Comparison of ENCODE assay signal across 18 cellular contexts in the genomic region with DNA sequence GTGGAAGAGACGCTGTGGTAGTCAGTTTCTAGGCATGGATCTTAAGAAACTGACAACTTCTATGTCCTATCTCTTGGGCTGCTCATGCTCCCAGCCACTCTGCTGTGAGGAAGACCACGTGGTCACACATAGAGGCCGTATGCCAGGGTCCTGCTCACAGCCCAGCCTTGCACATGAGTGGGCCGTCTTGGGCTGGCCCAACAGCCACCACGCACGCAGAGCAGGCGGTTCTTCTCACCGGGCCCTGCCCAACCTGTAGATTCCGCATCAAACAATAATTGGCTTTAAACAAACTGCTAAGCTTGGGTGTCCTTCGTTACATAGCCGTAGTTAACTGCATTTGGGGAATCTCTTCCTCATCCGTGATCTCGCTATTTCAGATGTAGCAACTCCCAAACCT.
"Had no signal": no experiment of that assay in that cellular context is flagged by ENCODE, and none has a peak within 500 bp of the region (broad histone marks: within the 10 kb centered on the region; RNA-seq: fewer than 3 reads in every experiment).

No MANE protein-coding gene starts in this region.

- H3K27me3 Mint-ChIP-seq: activated naive CD8-positive, alpha-beta T cell treated with anti-CD3 and anti-CD28 coated beads for 36 hours; activated T-cell treated with anti-CD3 and anti-CD28 coated beads, Interleukin-2, amount 50 U/mL, for 24 hours; activated T-helper 17 cell treated with anti-CD3 and anti-CD28 coated beads, Interleukin-2, amount 50 U/mL, for 72 hours; stimulated activated memory B cell treated with anti-CD40 and anti-IgM and Interleukin-4, amounts not matched to agents 10 μg/mL and 1 μg/mL and 100 μg/mL, for 72 hours; T-cell had no signal

- H3K27ac ChIP-seq: parathyroid adenoma, right lobe of liver had no signal

- H3K4me1 ChIP-seq: parathyroid adenoma, right lobe of liver had no signal

- H3K27ac Mint-ChIP-seq: activated naive CD8-positive, alpha-beta T cell treated with anti-CD3 and anti-CD28 coated beads for 36 hours; activated T-cell treated with anti-CD3 and anti-CD28 coated beads, Interleukin-2, amount 50 U/mL, for 24 hours; activated T-helper 17 cell treated with anti-CD3 and anti-CD28 coated beads, Interleukin-2, amount 50 U/mL, for 72 hours; natural killer cell; stimulated activated memory B cell treated with anti-CD40 and anti-IgM and Interleukin-4, amounts not matched to agents 10 μg/mL and 1 μg/mL and 100 μg/mL, for 72 hours; T-cell had no signal

- H3K36me3 ChIP-seq: right lobe of liver had no signal

- H3K4me3 Mint-ChIP-seq: activated naive CD8-positive, alpha-beta T cell treated with anti-CD3 and anti-CD28 coated beads for 36 hours; activated T-cell treated with anti-CD3 and anti-CD28 coated beads, Interleukin-2, amount 50 U/mL, for 24 hours; activated T-helper 17 cell treated with anti-CD3 and anti-CD28 coated beads, Interleukin-2, amount 50 U/mL, for 72 hours; natural killer cell; stimulated activated memory B cell treated with anti-CD40 and anti-IgM and Interleukin-4, amounts not matched to agents 10 μg/mL and 1 μg/mL and 100 μg/mL, for 72 hours; T-cell had no signal

- H3K27me3 ChIP-seq: right lobe of liver had no signal

- DNase-seq: activated CD4-positive, alpha-beta T cell treated with anti-CD3 and anti-CD28 coated beads, Interleukin-2, amount 50 U/mL, for 4 hours; activated CD8-positive, alpha-beta memory T cell treated with anti-CD3 and anti-CD28 coated beads for 24 hours; activated CD8-positive, alpha-beta memory T cell treated with anti-CD3 and anti-CD28 coated beads, Interleukin-2, amount 50 U/mL, for 4 hours; activated naive CD8-positive, alpha-beta T cell treated with anti-CD3 and anti-CD28 coated beads for 36 hours; activated T-cell treated with anti-CD3 and anti-CD28 coated beads, Interleukin-2, amount 50 U/mL, for 24 hours; cerebellar nuclear complex; kidney; midbrain; natural killer cell; right lobe of liver; stimulated activated CD4-positive, alpha-beta T cell treated with anti-CD3 and anti-CD28 coated beads, Interleukin-15, amount 100 ng/mL, for 24 hours; T-cell; T-helper 9 cell had no signal

- H3K9ac ChIP-seq: parathyroid adenoma had no signal

- H3K79me2 ChIP-seq: parathyroid adenoma had no signal

- H3K9me3 ChIP-seq: right lobe of liver had no signal

- H3K4me1 Mint-ChIP-seq: activated T-helper 17 cell treated with anti-CD3 and anti-CD28 coated beads, Interleukin-2, amount 50 U/mL, for 72 hours had no signal

- H2AFZ ChIP-seq: parathyroid adenoma had no signal

- H3K4me2 ChIP-seq: smooth muscle cell had no signal

- H3K9me3 Mint-ChIP-seq: activated naive CD8-positive, alpha-beta T cell treated with anti-CD3 and anti-CD28 coated beads for 36 hours; activated T-cell treated with anti-CD3 and anti-CD28 coated beads, Interleukin-2, amount 50 U/mL, for 24 hours; activated T-helper 17 cell treated with anti-CD3 and anti-CD28 coated beads, Interleukin-2, amount 50 U/mL, for 72 hours; natural killer cell; stimulated activated memory B cell treated with anti-CD40 and anti-IgM and Interleukin-4, amounts not matched to agents 10 μg/mL and 1 μg/mL and 100 μg/mL, for 72 hours; T-cell had no signal

- H3K36me3 Mint-ChIP-seq: natural killer cell had no signal

- H3K4me3 ChIP-seq: lung, right lobe of liver, smooth muscle cell had no signal

- ATAC-seq: activated T-helper 17 cell treated with anti-CD3 and anti-CD28 coated beads, Interleukin-2, amount 50 U/mL, for 72 hours; natural killer cell; right lobe of liver; stimulated activated memory B cell treated with anti-CD40 and anti-IgM and Interleukin-4, amounts not matched to agents 10 μg/mL and 1 μg/mL and 100 μg/mL, for 72 hours; T-cell had no signal
